9 cellular contexts compared by ENCODE assay signal in genomic region chr1:206589206-206589605, GRCh38. TPM values are rescaled to one million over a fixed set of nuclear protein-coding genes. Genes with fewer than 3 reads are reported as not detected.
A peak's percentile ranks its signal among the peaks of the same experiment; 100 is the strongest.
DNase-seq lines count a peak whose midpoint lies in the region; ATAC-seq and TF ChIP-seq lines count a peak whose summit lies in the region.
"Had no signal": no experiment of that assay in that cellular context is flagged by ENCODE, and none has a peak within 500 bp of the region (broad histone marks: within the 10 kb centered on the region; RNA-seq: fewer than 3 reads in every experiment).

No MANE protein-coding gene starts in this region.

- DNase-seq in HS-5 (ENCODE audit: low read depth) (peak; percentile 80), amniotic epithelial cell (ENCODE audit: low read depth) (peak; percentile 93), left ventricle myocardium superior (peak; percentile 49), stomach (no peak), posterior vena cava (ENCODE audit: low spot score) (no peak), hypothalamus (lab: John Stamatoyannopoulos, UW) (no peak)
- DNase-seq: amygdala had no signal

- peak; percentile 85 for ATAC-seq in left ventricle myocardium superior
- no peak for ATAC-seq in GM18505 (IDR thresholded peaks at IDR 0.05; ENCODE audit: unreplicated experiment)

- TF ChIP-seq POLR2A in stomach (IDR thresholded peaks at IDR 0.05): no peak
- no peak for TF ChIP-seq POLR2A in GM18505 (IDR thresholded peaks at IDR 0.05; ENCODE audit: borderline replicate concordance, extremely low read depth, insufficient read depth, insufficient read length)

- TF ChIP-seq CTCF in stomach (IDR thresholded peaks at IDR 0.05): no peak

- WGBS in stomach, 5 donors: 68 to 78% (median 76%) methylated on average over 7 of the region's 7 CpGs

- TF ChIP-seq EP300 in stomach (IDR thresholded peaks at IDR 0.05): no peak

- peak overlapping the region in 3 of 5 donors; percentile 56 to 78 (median 58) for H3K27ac ChIP-seq in stomach

- H3K4me1 ChIP-seq in stomach: peaks cover 5 to 58% (median 26%) of the 10 kb centered on the region in 4 donors

- intact Hi-C loops in left ventricle myocardium superior (cut with micrococcal nuclease) (no loop called here), stomach (cut with DNase I; ENCODE audit: low total_unique reads) (no loop called here), posterior vena cava (cut with DNase I) (no loop called here)

- no peaks in the 10 kb centered on the region for H3K27me3 ChIP-seq in stomach
- H3K27me3 ChIP-seq: neutrophil had no signal

- H3K9me3 ChIP-seq in stomach: no peaks in the 10 kb centered on the region
- H3K9me3 ChIP-seq: neutrophil had no signal

- peaks cover 38 to 97% (median 92%) of the 10 kb centered on the region in 4 donors for H3K36me3 ChIP-seq in stomach

- no peak overlapping the region for H3K4me3 ChIP-seq in stomach

RNA-seq across cellular contexts. Expression of gene EIF2D, which starts 23.1 kb away (rescaled TPM):
- total RNA-seq in left ventricle myocardium superior (26.4 TPM), stomach (100 to 1,000 TPM in 1 of 5 donors, 10 to 100 TPM in 4; 16.9 to 130 (median 39.8) TPM), posterior vena cava (10 to 100 TPM; 32.4 to 34.3 TPM)
- 10 to 100 TPM; 48.7 to 55.8 (median 48.9) TPM for polyA plus RNA-seq in stomach

RNA-seq across cellular contexts. Expression of gene DYRK3, which starts 46.1 kb away (rescaled TPM):
- 22.2 TPM for total RNA-seq in left ventricle myocardium superior
- total RNA-seq in stomach: 10 to 100 TPM in 1 of 5 donors, 1 to 10 TPM in 3, not detected in 1; 1.2 to 21.9 (median 4.7) TPM
- 1 to 10 TPM; 1.5 to 3.2 (median 2.1) TPM for polyA plus RNA-seq in stomach
- 10 to 100 TPM in 1 of 2 donors, 1 to 10 TPM in 1; 8.4 to 10.7 TPM for total RNA-seq in posterior vena cava

Comparison
In these comparisons a context has a peak if more than half of its experiments do, and no peak if none do; other contexts are left out.
1. DNase-seq: peak in HS-5 (single experiment), amniotic epithelial cell (single experiment) and left ventricle myocardium superior (single experiment); none in stomach (single experiment), posterior vena cava (single experiment) and hypothalamus (0 of 51).